Comparison of ENCODE assay signal across 9 cellular contexts in genomic region chr11:132126973-132127900, GRCh38.
DNase-seq lines count a peak whose midpoint lies in the region; ATAC-seq and TF ChIP-seq lines count a peak whose summit lies in the region.
"Had no signal": no experiment of that assay in that cellular context is flagged by ENCODE, and none has a peak within 500 bp of the region (broad histone marks: within the 10 kb centered on the region; RNA-seq: fewer than 3 reads in every experiment).

No MANE protein-coding gene starts in this region.

- H3K9me3 ChIP-seq in CD8-positive, alpha-beta T cell (ENCODE audit: low read length), result no peaks in the 10 kb centered on the region

- no peak overlapping the region for H3K27ac Mint-ChIP-seq in CD8-positive, alpha-beta T cell

- no peak for ATAC-seq in CD8-positive, alpha-beta T cell
- ATAC-seq in Right ventricle myocardium superior (ENCODE audit: poor library complexity) (peak; percentile 85), GM18907 (IDR thresholded peaks at IDR 0.05; ENCODE audit: unreplicated experiment) (no peak), HG03342 (IDR thresholded peaks at IDR 0.05; ENCODE audit: unreplicated experiment) (no peak)
- ATAC-seq: left colon had no signal

- no peaks in the 10 kb centered on the region for H3K36me3 Mint-ChIP-seq in CD8-positive, alpha-beta T cell

- no peak for DNase-seq in CD8-positive, alpha-beta T cell
- peak; percentile 79 for DNase-seq in M059J (ENCODE audit: low read depth)
- no peak for DNase-seq in Right ventricle myocardium superior
- peak; percentile 33 for DNase-seq in pulmonary artery endothelial cell (ENCODE audit: low read depth, low spot score)
- no peak for DNase-seq in stimulated activated naive CD4-positive, alpha-beta T cell treated with Interleukin-2 at 50 U/mL for 16 hours (lab: John Stamatoyannopoulos, UW)

- TF ChIP-seq CTCF in CD8-positive, alpha-beta T cell (IDR thresholded peaks at IDR 0.05), result peak; percentile 22
- TF ChIP-seq CTCF in WI38 (IDR thresholded peaks at IDR 0.05; ENCODE audit: low read depth, low read length), result peak; percentile 58

- CTCF ChIA-PET in CD8-positive, alpha-beta T cell (lab: Charles Lee), result interaction anchor here (0.8 to 1.7 kb wide), 5 partner anchors 10 to 433 kb away, joined by 3 to 10 read pairs (median 7); no protein-coding TSS in a partner anchor

- H3K27ac ChIP-seq in CD8-positive, alpha-beta T cell (ENCODE audit: low read depth, low read length), result no peak overlapping the region

- no peak overlapping the region for H3K4me3 ChIP-seq in CD8-positive, alpha-beta T cell (ENCODE audit: low read depth, low read length)
- no peak overlapping the region for H3K4me3 ChIP-seq in WI38 (ENCODE audit: low read depth, low read length)

- no peaks in the 10 kb centered on the region for H3K27me3 ChIP-seq in CD8-positive, alpha-beta T cell (ENCODE audit: insufficient read depth, low read length)

- H3K4me3 Mint-ChIP-seq in CD8-positive, alpha-beta T cell, result no peak overlapping the region

- H3K9me3 Mint-ChIP-seq in CD8-positive, alpha-beta T cell, result no peaks in the 10 kb centered on the region

- intact Hi-C loops in CD8-positive, alpha-beta T cell (cut with DNase I, micrococcal nuclease), result loop anchor here (1.0 to 5.0 kb wide), 3 partner anchors 260 to 435 kb away; no protein-coding TSS in a partner anchor
- intact Hi-C loops in Right ventricle myocardium superior (cut with DNase I), result no loop called here

- H3K27me3 Mint-ChIP-seq in CD8-positive, alpha-beta T cell (ENCODE audit: low read depth), result peaks cover 8% of the 10 kb centered on the region

- H3K36me3 ChIP-seq in CD8-positive, alpha-beta T cell (ENCODE audit: insufficient read depth, low read length), result no peaks in the 10 kb centered on the region

- H3K4me1 ChIP-seq in CD8-positive, alpha-beta T cell (ENCODE audit: insufficient read depth, low read length), result no peaks in the 10 kb centered on the region

- POLR2A ChIA-PET in CD8-positive, alpha-beta T cell (lab: Charles Lee), result no interaction called here

- H3K4me1 Mint-ChIP-seq in CD8-positive, alpha-beta T cell (ENCODE audit: low read depth), result no peaks in the 10 kb centered on the region

Comparison
In these comparisons a context has a peak if more than half of its experiments do, and no peak if none do; other contexts are left out.
1. DNase-seq: peak in M059J (single experiment) and pulmonary artery endothelial cell (single experiment); none in CD8-positive, alpha-beta T cell (0 of 7), Right ventricle myocardium superior (single experiment) and stimulated activated naive CD4-positive, alpha-beta T cell treated with Interleukin-2 at 50 U/mL for 16 hours (single experiment).